Comparison of ENCODE assay signal across 30 cellular contexts in the genomic region with DNA sequence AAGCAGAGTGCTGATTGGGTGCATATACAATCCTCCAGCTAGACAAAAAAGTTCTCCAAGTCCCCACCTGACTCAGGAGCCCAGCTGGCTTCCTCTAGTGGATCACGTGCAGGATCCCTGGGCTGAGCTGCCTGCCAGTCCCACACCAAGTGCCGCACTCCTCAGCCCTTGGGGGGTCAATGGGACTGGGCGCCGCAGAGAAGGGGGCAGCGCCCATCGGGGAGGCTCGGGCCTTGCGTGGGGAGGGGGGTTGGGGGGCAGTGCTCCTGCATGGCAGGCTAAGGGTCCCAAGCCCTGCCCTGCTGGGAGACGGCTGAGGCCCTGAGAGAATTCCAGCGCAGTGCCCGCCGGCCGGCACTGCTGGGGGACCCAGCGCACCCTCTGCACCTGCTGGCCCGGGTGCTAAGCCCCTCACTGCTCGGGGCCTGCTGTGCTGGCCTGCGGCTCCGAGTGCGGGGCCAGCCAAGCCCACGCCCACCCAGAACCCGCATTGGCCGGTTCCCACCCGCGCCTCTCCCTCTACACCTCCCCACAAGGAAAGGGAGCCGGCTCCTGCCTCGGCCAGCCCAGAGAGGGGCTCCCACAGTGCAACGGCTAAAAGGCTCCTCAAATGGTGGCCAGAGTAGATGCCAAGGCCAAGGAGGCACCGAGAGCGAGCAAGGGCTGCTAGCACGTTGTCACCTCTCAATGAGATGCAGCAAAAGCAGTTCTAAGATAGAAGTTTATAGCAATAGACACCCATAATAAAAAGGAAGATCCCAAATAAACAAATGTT.
"Had no signal": no experiment of that assay in that cellular context is flagged by ENCODE, and none has a peak within 500 bp of the region (broad histone marks: within the 10 kb centered on the region; RNA-seq: fewer than 3 reads in every experiment).

No MANE protein-coding gene starts in this region.

- H3K36me3 ChIP-seq: adrenal gland, ascending aorta, breast epithelium, cardiac muscle cell, WERI-Rb-1 had no signal

- H3K4me3 ChIP-seq: adrenal gland, ascending aorta, breast epithelium, cardiac muscle cell, coronary artery, dorsolateral prefrontal cortex had no signal

- H3K27me3 ChIP-seq: adrenal gland, ascending aorta, breast epithelium, cardiac muscle cell, dorsolateral prefrontal cortex had no signal

- DNase-seq: activated B cell treated with CpG ODN at 0.5 μM for 24 hours; activated CD4-positive, alpha-beta T cell treated with anti-CD3 and anti-CD28 coated beads for 48 hours; activated CD4-positive, alpha-beta T cell treated with anti-CD3 and anti-CD28 coated beads, Interleukin-2, amount 50 U/mL, for 1 hour; activated CD4-positive, alpha-beta T cell treated with anti-CD3 and anti-CD28 coated beads, Interleukin-2, amount 50 U/mL, for 48 hours; activated CD8-positive, alpha-beta memory T cell treated with anti-CD3 and anti-CD28 coated beads, Interleukin-2, amount 10 ng/mL, durations not matched to agents 7 days and 5 days; activated CD8-positive, alpha-beta memory T cell treated with anti-CD3 and anti-CD28 coated beads, Interleukin-2, amount 50 U/mL, for 4 hours; activated CD8-positive, alpha-beta T cell treated with anti-CD3 and anti-CD28 coated beads, Interleukin-2, amount 10 ng/mL, durations not matched to agents 7 days and 5 days; activated effector memory CD4-positive, alpha-beta T cell treated with anti-CD3 and anti-CD28 coated beads, Interleukin-2, amount 50 U/mL, for 16 hours; activated naive CD4-positive, alpha-beta T cell treated with anti-CD3 and anti-CD28 coated beads for 36 hours; activated naive CD8-positive, alpha-beta T cell treated with anti-CD3 and anti-CD28 coated beads for 36 hours; activated naive CD8-positive, alpha-beta T cell treated with anti-CD3 and anti-CD28 coated beads, Interleukin-2, amount 50 U/mL, for 24 hours; activated T-cell treated with anti-CD3 and anti-CD28 coated beads, Interleukin-2, amount 50 U/mL, for 1 hour; activated T-cell treated with anti-CD3 and anti-CD28 coated beads, Interleukin-2, amount 50 U/mL, for 48 hours; adrenal gland; amygdala; dorsolateral prefrontal cortex; effector memory CD4-positive, alpha-beta T cell; endodermal cell; foreskin fibroblast; SW 1271; T-helper 1 cell; T-helper 17 cell; T1000; WERI-Rb-1 had no signal

- H3K4me1 ChIP-seq: adrenal gland, ascending aorta, breast epithelium had no signal

- H3K27ac ChIP-seq: adrenal gland, ascending aorta, breast epithelium, cardiac muscle cell, coronary artery, dorsolateral prefrontal cortex, WERI-Rb-1 had no signal

- ATAC-seq: activated CD4-positive, CD25-positive, alpha-beta regulatory T cell treated with anti-CD3 and anti-CD28 coated beads, Interleukin-2, amount 50 U/mL, for 24 hours; activated CD8-positive, alpha-beta memory T cell treated with anti-CD3 and anti-CD28 coated beads, Interleukin-2, amount 10 ng/mL, durations not matched to agents 7 days and 5 days; activated CD8-positive, alpha-beta T cell treated with anti-CD3 and anti-CD28 coated beads, Interleukin-2, amount 10 ng/mL, durations not matched to agents 7 days and 5 days; activated naive CD8-positive, alpha-beta T cell treated with anti-CD3 and anti-CD28 coated beads, Interleukin-2, amount 50 U/mL, for 24 hours; esophagus mucosa; T-helper 17 cell had no signal

- H3K9me3 ChIP-seq: adrenal gland had no signal
